Comparison of ENCODE assay signal across 1 cellular context in the genomic region with DNA sequence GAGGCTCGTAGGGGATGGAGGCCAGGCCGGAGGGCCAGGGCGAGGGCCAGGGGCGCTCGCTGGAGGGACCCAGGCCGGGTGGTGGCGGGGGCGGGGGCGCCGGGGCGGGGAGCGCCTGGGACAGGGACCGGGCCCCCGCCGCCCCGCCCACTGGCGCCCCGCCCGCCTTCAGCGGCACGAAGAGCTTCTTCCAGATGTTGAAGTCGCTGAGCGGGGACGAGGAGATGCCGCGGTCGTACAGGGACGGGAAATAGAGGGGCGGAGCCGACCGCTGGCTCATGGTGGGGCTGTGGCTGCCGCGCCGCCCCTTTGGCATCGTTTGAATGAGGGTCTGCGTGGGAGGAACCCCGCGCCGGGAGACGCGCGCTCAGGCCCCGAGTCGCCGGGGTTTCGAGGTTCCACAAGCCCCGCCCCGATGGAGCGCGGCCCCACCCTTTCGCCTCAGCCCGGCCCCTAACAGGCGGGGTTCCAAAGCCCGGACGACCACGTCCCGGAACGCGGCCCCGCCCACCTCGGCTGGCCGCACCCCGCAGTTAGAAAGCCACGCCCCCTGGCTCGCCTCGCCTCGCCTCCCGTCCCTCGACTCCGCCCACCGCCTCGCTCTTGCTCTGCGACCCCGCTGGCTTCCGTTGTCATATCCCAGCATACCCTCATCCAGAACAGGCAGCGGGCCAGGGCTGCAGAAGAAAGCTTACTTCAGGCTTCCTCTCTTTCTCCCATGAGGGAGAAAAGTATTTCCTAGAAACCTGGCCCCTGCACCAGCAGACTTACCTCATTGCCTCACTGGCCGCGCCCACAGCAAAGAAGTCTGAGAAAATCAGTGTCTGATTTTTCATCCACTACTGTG.
TF ChIP-seq lines count a peak whose summit lies in the region.

A gene with protein sequence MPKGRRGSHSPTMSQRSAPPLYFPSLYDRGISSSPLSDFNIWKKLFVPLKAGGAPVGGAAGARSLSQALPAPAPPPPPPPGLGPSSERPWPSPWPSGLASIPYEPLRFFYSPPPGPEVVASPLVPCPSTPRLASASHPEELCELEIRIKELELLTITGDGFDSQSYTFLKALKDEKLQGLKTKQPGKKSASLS (minus strand): TSS at position 402 of the 847 bp plus-strand sequence. CDS start 86 bp downstream, at position 316.

TF ChIP-seq in HepG2, 621 proteins besides CTCF, POLR2A, EP300 and RAD21 (continued from another document and continues in another):
- TF ChIP-seq ETV5 (CRISPR knock-in tag; IDR thresholded peaks at IDR 0.05; ENCODE audit: borderline replicate concordance): peak; percentile 70; the same call in 1 of the 2 replicates
- TF ChIP-seq SRSF9 (IDR thresholded peaks at IDR 0.05; ENCODE audit: borderline replicate concordance, insufficient read depth, low read depth, low read length, poor library complexity, severe bottlenecking): no peak
- TF ChIP-seq ZNF670 (CRISPR knock-in tag; IDR thresholded peaks at IDR 0.05; ENCODE audit: borderline replicate concordance): peak; percentile 74; the same call in 1 of the 2 replicates
- TF ChIP-seq TARDBP (CRISPR knock-in tag; IDR thresholded peaks at IDR 0.05): peak; percentile 47; the same call in 1 of the 2 replicates
- no peak for TF ChIP-seq ZNF563 (CRISPR knock-in tag; IDR thresholded peaks at IDR 0.05)
- no peak for TF ChIP-seq RXRA (CRISPR knock-in tag; IDR thresholded peaks at IDR 0.05)
- no peak for TF ChIP-seq SP140L (CRISPR knock-in tag; IDR thresholded peaks at IDR 0.05; ENCODE audit: borderline replicate concordance)
- TF ChIP-seq, protein P1, sequence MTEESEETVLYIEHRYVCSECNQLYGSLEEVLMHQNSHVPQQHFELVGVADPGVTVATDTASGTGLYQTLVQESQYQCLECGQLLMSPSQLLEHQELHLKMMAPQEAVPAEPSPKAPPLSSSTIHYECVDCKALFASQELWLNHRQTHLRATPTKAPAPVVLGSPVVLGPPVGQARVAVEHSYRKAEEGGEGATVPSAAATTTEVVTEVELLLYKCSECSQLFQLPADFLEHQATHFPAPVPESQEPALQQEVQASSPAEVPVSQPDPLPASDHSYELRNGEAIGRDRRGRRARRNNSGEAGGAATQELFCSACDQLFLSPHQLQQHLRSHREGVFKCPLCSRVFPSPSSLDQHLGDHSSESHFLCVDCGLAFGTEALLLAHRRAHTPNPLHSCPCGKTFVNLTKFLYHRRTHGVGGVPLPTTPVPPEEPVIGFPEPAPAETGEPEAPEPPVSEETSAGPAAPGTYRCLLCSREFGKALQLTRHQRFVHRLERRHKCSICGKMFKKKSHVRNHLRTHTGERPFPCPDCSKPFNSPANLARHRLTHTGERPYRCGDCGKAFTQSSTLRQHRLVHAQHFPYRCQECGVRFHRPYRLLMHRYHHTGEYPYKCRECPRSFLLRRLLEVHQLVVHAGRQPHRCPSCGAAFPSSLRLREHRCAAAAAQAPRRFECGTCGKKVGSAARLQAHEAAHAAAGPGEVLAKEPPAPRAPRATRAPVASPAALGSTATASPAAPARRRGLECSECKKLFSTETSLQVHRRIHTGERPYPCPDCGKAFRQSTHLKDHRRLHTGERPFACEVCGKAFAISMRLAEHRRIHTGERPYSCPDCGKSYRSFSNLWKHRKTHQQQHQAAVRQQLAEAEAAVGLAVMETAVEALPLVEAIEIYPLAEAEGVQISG (CRISPR knock-in tag; IDR thresholded peaks at IDR 0.05): peak; percentile 21; the same call in 1 of the 2 replicates
- TF ChIP-seq ZNF414 (CRISPR knock-in tag; IDR thresholded peaks at IDR 0.05): 0 out of 2 replicates have a peak, but pooled peaks have one; percentile 55
- peak; percentile 64; the same call in 1 of the 2 replicates for TF ChIP-seq ZNF441 (CRISPR knock-in tag; IDR thresholded peaks at IDR 0.05; ENCODE audit: borderline replicate concordance)
- peak; percentile 74 for TF ChIP-seq GABPB1 (CRISPR knock-in tag; IDR thresholded peaks at IDR 0.05)
- TF ChIP-seq ZNF446 (CRISPR knock-in tag; IDR thresholded peaks at IDR 0.05): 0 out of 2 replicates have a peak, but pooled peaks have one; percentile 18
- TF ChIP-seq AHR (CRISPR knock-in tag; IDR thresholded peaks at IDR 0.05): no peak; the same call in 1 of the 2 replicates
- TF ChIP-seq MTA1 (CRISPR knock-in tag; IDR thresholded peaks at IDR 0.05; ENCODE audit: borderline replicate concordance): no peak
- TF ChIP-seq MXI1 (IDR thresholded peaks at IDR 0.05; ENCODE audit: borderline replicate concordance, low read depth, low read length): peak; percentile 56; the same call in 1 of the 3 replicates
- TF ChIP-seq KAT8 (CRISPR knock-in tag; IDR thresholded peaks at IDR 0.05): peak; percentile 77
- peak; percentile 27; the same call in 1 of the 2 replicates for TF ChIP-seq RFXAP (CRISPR knock-in tag; IDR thresholded peaks at IDR 0.05; ENCODE audit: borderline replicate concordance)
- TF ChIP-seq FOSL1 (CRISPR knock-in tag; IDR thresholded peaks at IDR 0.05; ENCODE audit: borderline replicate concordance): no peak
- peak; percentile 41 for TF ChIP-seq POGZ (CRISPR knock-in tag; IDR thresholded peaks at IDR 0.05)
- TF ChIP-seq, protein P2, sequence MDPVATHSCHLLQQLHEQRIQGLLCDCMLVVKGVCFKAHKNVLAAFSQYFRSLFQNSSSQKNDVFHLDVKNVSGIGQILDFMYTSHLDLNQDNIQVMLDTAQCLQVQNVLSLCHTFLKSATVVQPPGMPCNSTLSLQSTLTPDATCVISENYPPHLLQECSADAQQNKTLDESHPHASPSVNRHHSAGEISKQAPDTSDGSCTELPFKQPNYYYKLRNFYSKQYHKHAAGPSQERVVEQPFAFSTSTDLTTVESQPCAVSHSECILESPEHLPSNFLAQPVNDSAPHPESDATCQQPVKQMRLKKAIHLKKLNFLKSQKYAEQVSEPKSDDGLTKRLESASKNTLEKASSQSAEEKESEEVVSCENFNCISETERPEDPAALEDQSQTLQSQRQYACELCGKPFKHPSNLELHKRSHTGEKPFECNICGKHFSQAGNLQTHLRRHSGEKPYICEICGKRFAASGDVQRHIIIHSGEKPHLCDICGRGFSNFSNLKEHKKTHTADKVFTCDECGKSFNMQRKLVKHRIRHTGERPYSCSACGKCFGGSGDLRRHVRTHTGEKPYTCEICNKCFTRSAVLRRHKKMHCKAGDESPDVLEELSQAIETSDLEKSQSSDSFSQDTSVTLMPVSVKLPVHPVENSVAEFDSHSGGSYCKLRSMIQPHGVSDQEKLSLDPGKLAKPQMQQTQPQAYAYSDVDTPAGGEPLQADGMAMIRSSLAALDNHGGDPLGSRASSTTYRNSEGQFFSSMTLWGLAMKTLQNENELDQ (CRISPR knock-in tag; IDR thresholded peaks at IDR 0.05; ENCODE audit: borderline replicate concordance): no peak
- TF ChIP-seq, protein P3, sequence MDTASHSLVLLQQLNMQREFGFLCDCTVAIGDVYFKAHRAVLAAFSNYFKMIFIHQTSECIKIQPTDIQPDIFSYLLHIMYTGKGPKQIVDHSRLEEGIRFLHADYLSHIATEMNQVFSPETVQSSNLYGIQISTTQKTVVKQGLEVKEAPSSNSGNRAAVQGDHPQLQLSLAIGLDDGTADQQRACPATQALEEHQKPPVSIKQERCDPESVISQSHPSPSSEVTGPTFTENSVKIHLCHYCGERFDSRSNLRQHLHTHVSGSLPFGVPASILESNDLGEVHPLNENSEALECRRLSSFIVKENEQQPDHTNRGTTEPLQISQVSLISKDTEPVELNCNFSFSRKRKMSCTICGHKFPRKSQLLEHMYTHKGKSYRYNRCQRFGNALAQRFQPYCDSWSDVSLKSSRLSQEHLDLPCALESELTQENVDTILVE (CRISPR knock-in tag; IDR thresholded peaks at IDR 0.05): no peak
- TF ChIP-seq MEIS1 (CRISPR knock-in tag; IDR thresholded peaks at IDR 0.05; ENCODE audit: borderline replicate concordance): no peak
- TF ChIP-seq ZSCAN20 (CRISPR knock-in tag; IDR thresholded peaks at IDR 0.05; ENCODE audit: borderline replicate concordance): no peak
- no peak for TF ChIP-seq FOXJ3 (CRISPR knock-in tag; IDR thresholded peaks at IDR 0.05; ENCODE audit: borderline replicate concordance)
- no peak for TF ChIP-seq ZNF335 (CRISPR knock-in tag; IDR thresholded peaks at IDR 0.05)
- TF ChIP-seq MED8 (CRISPR knock-in tag; IDR thresholded peaks at IDR 0.05; ENCODE audit: insufficient replicate concordance): no peak
- TF ChIP-seq NFE2 (CRISPR knock-in tag; IDR thresholded peaks at IDR 0.05): no peak
- no peak for TF ChIP-seq IRF9 (CRISPR knock-in tag; IDR thresholded peaks at IDR 0.05; ENCODE audit: borderline replicate concordance)
- no peak for TF ChIP-seq ZNF558 (CRISPR knock-in tag; IDR thresholded peaks at IDR 0.05; ENCODE audit: borderline replicate concordance)
- TF ChIP-seq ZNF501 (CRISPR knock-in tag; IDR thresholded peaks at IDR 0.05): peak; percentile 68
- peak; percentile 82 for TF ChIP-seq POLR2G (IDR thresholded peaks at IDR 0.05; ENCODE audit: low read depth, low read length)
- TF ChIP-seq ZNF607 (CRISPR knock-in tag; IDR thresholded peaks at IDR 0.05; ENCODE audit: borderline replicate concordance): 0 out of 2 replicates have a peak, but pooled peaks have one; percentile 29
- no peak for TF ChIP-seq ZNF44 (CRISPR knock-in tag; IDR thresholded peaks at IDR 0.05)
- TF ChIP-seq ZNF614 (CRISPR knock-in tag; IDR thresholded peaks at IDR 0.05; ENCODE audit: borderline replicate concordance): 0 out of 2 replicates have a peak, but pooled peaks have one; percentile 36
- TF ChIP-seq ZBTB21 (CRISPR knock-in tag; IDR thresholded peaks at IDR 0.05): no peak
- TF ChIP-seq, protein P4, sequence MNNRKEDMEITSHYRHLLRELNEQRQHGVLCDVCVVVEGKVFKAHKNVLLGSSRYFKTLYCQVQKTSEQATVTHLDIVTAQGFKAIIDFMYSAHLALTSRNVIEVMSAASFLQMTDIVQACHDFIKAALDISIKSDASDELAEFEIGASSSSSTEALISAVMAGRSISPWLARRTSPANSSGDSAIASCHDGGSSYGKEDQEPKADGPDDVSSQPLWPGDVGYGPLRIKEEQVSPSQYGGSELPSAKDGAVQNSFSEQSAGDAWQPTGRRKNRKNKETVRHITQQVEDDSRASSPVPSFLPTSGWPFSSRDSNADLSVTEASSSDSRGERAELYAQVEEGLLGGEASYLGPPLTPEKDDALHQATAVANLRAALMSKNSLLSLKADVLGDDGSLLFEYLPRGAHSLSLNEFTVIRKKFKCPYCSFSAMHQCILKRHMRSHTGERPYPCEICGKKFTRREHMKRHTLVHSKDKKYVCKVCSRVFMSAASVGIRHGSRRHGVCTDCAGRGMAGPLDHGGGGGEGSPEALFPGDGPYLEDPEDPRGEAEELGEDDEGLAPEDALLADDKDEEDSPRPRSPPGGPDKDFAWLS (CRISPR knock-in tag; IDR thresholded peaks at IDR 0.05; ENCODE audit: borderline replicate concordance): no peak
- no peak for TF ChIP-seq REST (IDR thresholded peaks at IDR 0.05; ENCODE audit: borderline replicate concordance in 1 of 2, low read depth in 1 of 2, low read length in 2 of 2)
- no peak for TF ChIP-seq NONO (IDR thresholded peaks at IDR 0.05)
- peak; percentile 48; the same call in 1 of the 2 replicates for TF ChIP-seq NONO (CRISPR knock-in tag; conservative IDR thresholded peaks at IDR 0.05)
- TF ChIP-seq CC2D1A (CRISPR knock-in tag; IDR thresholded peaks at IDR 0.05): no peak
- peak; percentile 59; the same call in 1 of the 2 replicates for TF ChIP-seq DR1 (CRISPR knock-in tag; IDR thresholded peaks at IDR 0.05)
- TF ChIP-seq, protein P5, sequence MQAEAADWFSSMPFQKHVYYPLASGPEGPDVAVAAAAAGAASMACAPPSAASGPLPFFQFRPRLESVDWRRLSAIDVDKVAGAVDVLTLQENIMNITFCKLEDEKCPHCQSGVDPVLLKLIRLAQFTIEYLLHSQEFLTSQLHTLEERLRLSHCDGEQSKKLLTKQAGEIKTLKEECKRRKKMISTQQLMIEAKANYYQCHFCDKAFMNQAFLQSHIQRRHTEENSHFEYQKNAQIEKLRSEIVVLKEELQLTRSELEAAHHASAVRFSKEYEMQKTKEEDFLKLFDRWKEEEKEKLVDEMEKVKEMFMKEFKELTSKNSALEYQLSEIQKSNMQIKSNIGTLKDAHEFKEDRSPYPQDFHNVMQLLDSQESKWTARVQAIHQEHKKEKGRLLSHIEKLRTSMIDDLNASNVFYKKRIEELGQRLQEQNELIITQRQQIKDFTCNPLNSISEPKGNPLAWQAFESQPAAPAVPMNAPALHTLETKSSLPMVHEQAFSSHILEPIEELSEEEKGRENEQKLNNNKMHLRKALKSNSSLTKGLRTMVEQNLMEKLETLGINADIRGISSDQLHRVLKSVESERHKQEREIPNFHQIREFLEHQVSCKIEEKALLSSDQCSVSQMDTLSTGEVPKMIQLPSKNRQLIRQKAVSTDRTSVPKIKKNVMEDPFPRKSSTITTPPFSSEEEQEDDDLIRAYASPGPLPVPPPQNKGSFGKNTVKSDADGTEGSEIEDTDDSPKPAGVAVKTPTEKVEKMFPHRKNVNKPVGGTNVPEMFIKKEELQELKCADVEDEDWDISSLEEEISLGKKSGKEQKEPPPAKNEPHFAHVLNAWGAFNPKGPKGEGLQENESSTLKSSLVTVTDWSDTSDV (CRISPR knock-in tag; IDR thresholded peaks at IDR 0.05): no peak
